Comparison of ENCODE assay signal across 15 cellular contexts in the genomic region with DNA sequence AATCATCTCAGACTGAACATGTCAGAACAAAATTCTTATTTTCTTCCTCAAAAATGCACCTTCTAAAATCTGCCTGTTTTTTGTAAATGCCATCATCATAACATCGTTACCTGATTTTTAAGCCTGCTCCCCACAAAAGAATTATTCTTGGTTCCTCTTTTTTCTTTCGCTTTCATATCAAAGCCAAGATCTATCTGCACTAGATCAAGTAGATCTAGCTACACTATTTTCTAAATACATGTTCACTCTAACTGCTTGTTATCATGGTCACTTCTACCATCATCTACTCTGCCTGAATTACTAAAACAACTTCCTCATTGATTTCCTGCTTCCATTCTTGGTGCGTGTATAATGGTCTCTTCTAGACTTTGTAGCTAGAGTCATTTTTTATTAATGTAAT.
DNase-seq lines count a peak whose midpoint lies in the region; ATAC-seq and TF ChIP-seq lines count a peak whose summit lies in the region.
"Had no signal": no experiment of that assay in that cellular context is flagged by ENCODE, and none has a peak within 500 bp of the region (broad histone marks: within the 10 kb centered on the region; RNA-seq: fewer than 3 reads in every experiment).

No MANE protein-coding gene starts in this region.

- no peak overlapping the region for H3K4ac ChIP-seq in neuronal stem cell (ENCODE audit: low read length)

- H4K91ac ChIP-seq in neuronal stem cell (ENCODE audit: low read depth, low read length, poor library complexity) = no peak overlapping the region

- H2AFZ ChIP-seq in OCI-LY3 (ENCODE audit: low read depth, low read length) (no peak overlapping the region), neuronal stem cell (ENCODE audit: low read length) (no peak overlapping the region)
- H2AFZ ChIP-seq: GM23338 had no signal

- no peaks in the 10 kb centered on the region for H3K79me1 ChIP-seq in neuronal stem cell (ENCODE audit: low read depth, low read length)

- no peak overlapping the region for H3K27ac ChIP-seq in OCI-LY3 (ENCODE audit: low read length)
- no peak overlapping the region for H3K27ac ChIP-seq in neuronal stem cell (replicated peaks; ENCODE audit: low read length)
- H3K27ac ChIP-seq in WERI-Rb-1 = no peak overlapping the region
- H3K27ac ChIP-seq: BLaER1, colonic mucosa, spleen, uterus had no signal

- no peak overlapping the region for H2BK5ac ChIP-seq in neuronal stem cell (ENCODE audit: low read length)

- H2BK12ac ChIP-seq in neuronal stem cell (ENCODE audit: low read length) = no peak overlapping the region

- no peak overlapping the region for H2AK5ac ChIP-seq in neuronal stem cell (ENCODE audit: low read depth, low read length)

- H3K14ac ChIP-seq in neuronal stem cell (ENCODE audit: low read length) = no peak overlapping the region

- peak overlapping the region; percentile 60 for H3K4me2 ChIP-seq in OCI-LY3 (ENCODE audit: low read length)
- H3K4me2 ChIP-seq in neuronal stem cell (ENCODE audit: insufficient read depth, low read length, poor library complexity, severe bottlenecking) = no peak overlapping the region
- H3K4me2 ChIP-seq: BLaER1, GM23338 had no signal

- no peaks in the 10 kb centered on the region for H3K27me3 ChIP-seq in OCI-LY3 (ENCODE audit: low read depth, low read length)
- no peaks in the 10 kb centered on the region for H3K27me3 ChIP-seq in neuronal stem cell (ENCODE audit: control insufficient read depth in 3 of 3, insufficient read depth in 3 of 3, low read depth in 1 of 3, low read length in 3 of 3)
- H3K27me3 ChIP-seq in WERI-Rb-1 (ENCODE audit: insufficient read depth, low read depth, severe bottlenecking) = no peaks in the 10 kb centered on the region
- H3K27me3 ChIP-seq: BLaER1, colonic mucosa, spleen, uterus had no signal

- H4K8ac ChIP-seq in neuronal stem cell (ENCODE audit: low read depth, low read length) = no peak overlapping the region

- no peaks in the 10 kb centered on the region for H4K20me1 ChIP-seq in OCI-LY3 (ENCODE audit: insufficient read depth, low read length)
- H4K20me1 ChIP-seq: BLaER1 had no signal

- no peak overlapping the region for H3K23ac ChIP-seq in neuronal stem cell (ENCODE audit: low read depth, low read length, poor library complexity)

- WGBS in neuronal stem cell (ENCODE audit: extremely low coverage in 2 of 2, insufficient read length in 2 of 2, insufficient replicate concordance in 1 of 2), 2 donors = no CpG with 5 or more reads among the region's 3 CpGs

- no peaks in the 10 kb centered on the region for H3K79me2 ChIP-seq in OCI-LY3 (ENCODE audit: low read length)

- H3K4me3 ChIP-seq in OCI-LY3 (ENCODE audit: low read length) (peak overlapping the region; percentile 25), neuronal stem cell (ENCODE audit: low read length in 2 of 2) (no peak overlapping the region), WERI-Rb-1 (ENCODE audit: low read depth, low read length) (no peak overlapping the region)
- H3K4me3 ChIP-seq: BLaER1, colonic mucosa, GM23338, spleen, uterus had no signal

- H3K4me1 ChIP-seq in OCI-LY3 (ENCODE audit: low read length) = peaks cover 14% of the 10 kb centered on the region
- H3K4me1 ChIP-seq in neuronal stem cell (ENCODE audit: control insufficient read depth in 2 of 2, insufficient read depth in 1 of 2, low read depth in 1 of 2, low read length in 2 of 2) = no peaks in the 10 kb centered on the region
- H3K4me1 ChIP-seq: BLaER1, colonic mucosa, uterus had no signal

- no peak overlapping the region for H3K18ac ChIP-seq in neuronal stem cell (ENCODE audit: low read length)

- no peak for DNase-seq in neuronal stem cell (ENCODE audit: low spot score)
- no peak for DNase-seq in GOT3 (lab: John Stamatoyannopoulos, UW)
- DNase-seq in HuH-7 (ENCODE audit: low spot score) = no peak
- no peak for DNase-seq in WERI-Rb-1
- DNase-seq: colonic mucosa, GDM1, IMR-90, spleen, uterus had no signal

- no peak for TF ChIP-seq CTCF in OCI-LY3 (IDR thresholded peaks at IDR 0.05; ENCODE audit: low read depth, low read length)
- no peak for TF ChIP-seq CTCF in WERI-Rb-1 (IDR thresholded peaks at IDR 0.05; ENCODE audit: low read depth, low read length)

- H3K9ac ChIP-seq in OCI-LY3 (ENCODE audit: low read length) (no peak overlapping the region), neuronal stem cell (ENCODE audit: low read depth, low read length, poor library complexity) (no peak overlapping the region)
- H3K9ac ChIP-seq: BLaER1 had no signal

- H3K9me3 ChIP-seq in OCI-LY3 (ENCODE audit: insufficient read depth, low read length) (no peaks in the 10 kb centered on the region), neuronal stem cell (replicated peaks in 1 of 2; ENCODE audit: control insufficient read depth in 2 of 2, insufficient read depth in 1 of 2, low read depth in 1 of 2, low read length in 2 of 2) (no peaks in the 10 kb centered on the region), WERI-Rb-1 (ENCODE audit: severe bottlenecking) (no peaks in the 10 kb centered on the region)
- H3K9me3 ChIP-seq: BLaER1, colonic mucosa, spleen, uterus had no signal

- peak; percentile 94 for ATAC-seq in GM18861 (IDR thresholded peaks at IDR 0.05; ENCODE audit: unreplicated experiment)
- ATAC-seq in GM21576 (IDR thresholded peaks at IDR 0.05; ENCODE audit: unreplicated experiment) = peak; percentile 91
- peak; percentile 98 for ATAC-seq in HG03159 (IDR thresholded peaks at IDR 0.05; ENCODE audit: unreplicated experiment)
- ATAC-seq: GM23338 had no signal

- H2BK15ac ChIP-seq in neuronal stem cell (ENCODE audit: low read length) = no peak overlapping the region

- H3K36me3 ChIP-seq in OCI-LY3 (replicated peaks; ENCODE audit: low read depth, low read length) (no peaks in the 10 kb centered on the region), neuronal stem cell (replicated peaks in 1 of 2; ENCODE audit: control insufficient read depth in 2 of 2, insufficient read depth in 2 of 2, low read length in 2 of 2) (no peaks in the 10 kb centered on the region), WERI-Rb-1 (no peaks in the 10 kb centered on the region)
- H3K36me3 ChIP-seq: BLaER1, colonic mucosa, spleen, uterus had no signal

- H2BK120ac ChIP-seq in neuronal stem cell (ENCODE audit: low read depth, low read length) = no peak overlapping the region
